Comparison of ENCODE assay signal across 21 cellular contexts in genomic region chr10:4219901-4220300, GRCh38.
DNase-seq lines count a peak whose midpoint lies in the region; ATAC-seq and TF ChIP-seq lines count a peak whose summit lies in the region.
"Had no signal": no experiment of that assay in that cellular context is flagged by ENCODE, and none has a peak within 500 bp of the region (broad histone marks: within the 10 kb centered on the region; RNA-seq: fewer than 3 reads in every experiment).

No MANE protein-coding gene starts in this region.

- TF ChIP-seq CTCF in WTC11 (IDR thresholded peaks at IDR 0.05) (no peak), neural progenitor cell (IDR thresholded peaks at IDR 0.05) (no peak), osteocyte (IDR thresholded peaks at IDR 0.05) (no peak)

- no peak overlapping the region for H3K9ac ChIP-seq in neural progenitor cell
- H3K9ac ChIP-seq: GM23248 had no signal

- H3K4me3 ChIP-seq in neural progenitor cell: no peak overlapping the region
- H3K4me3 ChIP-seq: GM23248, K562 had no signal

- H3K27ac Mint-ChIP-seq in WTC11 (no peak overlapping the region), neural progenitor cell (no peak overlapping the region), osteocyte (ENCODE audit: unreplicated experiment) (no peak overlapping the region)
- H3K27ac Mint-ChIP-seq: B cell; CD4-positive, CD25-positive, alpha-beta regulatory T cell had no signal

- peak overlapping the region; percentile 7 for H3K27ac ChIP-seq in neural progenitor cell
- H3K27ac ChIP-seq: GM23248 had no signal

- ATAC-seq in WTC11 (0 out of 2 replicates have a peak, but pooled peaks have one; percentile 22), GM19395 (IDR thresholded peaks at IDR 0.05; ENCODE audit: unreplicated experiment) (no peak), HG03097 (IDR thresholded peaks at IDR 0.05; ENCODE audit: low FRiP score, unreplicated experiment) (no peak)
- ATAC-seq: K562 had no signal

- no peaks in the 10 kb centered on the region for H3K27me3 Mint-ChIP-seq in WTC11 (ENCODE audit: low read depth)
- peaks cover 8% of the 10 kb centered on the region for H3K27me3 Mint-ChIP-seq in neural progenitor cell (ENCODE audit: insufficient read depth, low read depth)
- H3K27me3 Mint-ChIP-seq in osteocyte (ENCODE audit: unreplicated experiment): no peaks in the 10 kb centered on the region

- H2AFZ ChIP-seq in neural progenitor cell (replicated peaks): no peak overlapping the region
- H2AFZ ChIP-seq: GM23248 had no signal

- no peaks in the 10 kb centered on the region for H4K20me1 ChIP-seq in neural progenitor cell (ENCODE audit: low read depth)

- CTCF ChIA-PET in WTC11 (lab: Charles Lee): no interaction called here

- H3K36me3 Mint-ChIP-seq in WTC11: no peaks in the 10 kb centered on the region; the same call in 1 of the 2 replicates
- no peaks in the 10 kb centered on the region for H3K36me3 Mint-ChIP-seq in neural progenitor cell
- H3K36me3 Mint-ChIP-seq in osteocyte (ENCODE audit: unreplicated experiment): peaks cover 4% of the 10 kb centered on the region
- H3K36me3 Mint-ChIP-seq: CD4-positive, CD25-positive, alpha-beta regulatory T cell had no signal

- H3K9me3 Mint-ChIP-seq in WTC11 (peaks cover 3% of the 10 kb centered on the region; the same call in 1 of the 2 replicates), neural progenitor cell (peaks cover 2% of the 10 kb centered on the region), osteocyte (ENCODE audit: unreplicated experiment) (no peaks in the 10 kb centered on the region)

- no peak overlapping the region for H3K4me3 Mint-ChIP-seq in WTC11
- no peak overlapping the region for H3K4me3 Mint-ChIP-seq in neural progenitor cell
- no peak overlapping the region for H3K4me3 Mint-ChIP-seq in osteocyte (ENCODE audit: unreplicated experiment)
- H3K4me3 Mint-ChIP-seq: B cell; CD4-positive, CD25-positive, alpha-beta regulatory T cell; CD8-positive, alpha-beta memory T cell had no signal

- POLR2A ChIA-PET in WTC11 (lab: Charles Lee): no interaction called here

- peaks cover 15% of the 10 kb centered on the region for H3F3A ChIP-seq in neural progenitor cell (ENCODE audit: low read depth)

- H3K4me2 ChIP-seq in neural progenitor cell: peak overlapping the region; percentile 20

- peaks cover 21% of the 10 kb centered on the region for H3K4me1 ChIP-seq in neural progenitor cell

- H3K4me1 Mint-ChIP-seq in WTC11: peaks cover 34% of the 10 kb centered on the region
- H3K4me1 Mint-ChIP-seq in neural progenitor cell: peaks cover 37% of the 10 kb centered on the region
- H3K4me1 Mint-ChIP-seq in osteocyte (ENCODE audit: unreplicated experiment): peaks cover 8% of the 10 kb centered on the region
- H3K4me1 Mint-ChIP-seq: CD8-positive, alpha-beta memory T cell had no signal

- H3K9me3 ChIP-seq in neural progenitor cell (ENCODE audit: low read depth): no peaks in the 10 kb centered on the region

- H3K36me3 ChIP-seq in neural progenitor cell: no peaks in the 10 kb centered on the region

- DNase-seq in D341Med (ENCODE audit: low spot score) (peak; percentile 41), NCI-H82 (lab: John Stamatoyannopoulos, UW) (peak; percentile 92), WTC11 (ENCODE audit: low spot score) (no peak), neural progenitor cell (ENCODE audit: low spot score) (peak; percentile 66), cerebellar nuclear complex (lab: John Stamatoyannopoulos, UW) (no peak), osteocyte (ENCODE audit: extremely low spot score, unreplicated experiment) (no peak)
- DNase-seq: 8988T; C1 segment of cervical spinal cord; CD4-positive, CD25-positive, alpha-beta regulatory T cell; CD8-positive, alpha-beta memory T cell; COR-L47; DMS153; DMS79; GDM1; GM23248; HCEC 1CT; IMR-90 had no signal

- no peaks in the 10 kb centered on the region for H3K79me2 ChIP-seq in neural progenitor cell (ENCODE audit: low read depth)

- H3K27me3 ChIP-seq in neural progenitor cell: no peaks in the 10 kb centered on the region

TF ChIP-seq in WTC11, 78 proteins besides CTCF, POLR2A, EP300 and RAD21:
- TF ChIP-seq AR (CRISPR knock-in tag; IDR thresholded peaks at IDR 0.05) (no peak), HMGXB4 (CRISPR knock-in tag; IDR thresholded peaks at IDR 0.05) (no peak), FOXP1 (CRISPR knock-in tag; IDR thresholded peaks at IDR 0.05; ENCODE audit: borderline replicate concordance) (no peak), GTF2I (CRISPR knock-in tag; conservative IDR thresholded peaks at IDR 0.05) (no peak), KAT7 (CRISPR knock-in tag; IDR thresholded peaks at IDR 0.05; ENCODE audit: borderline replicate concordance) (no peak), CREM (CRISPR knock-in tag; IDR thresholded peaks at IDR 0.05) (no peak), JAZF1 (CRISPR knock-in tag; IDR thresholded peaks at IDR 0.05) (no peak), ZNF317 (CRISPR knock-in tag; IDR thresholded peaks at IDR 0.05; ENCODE audit: borderline replicate concordance, low read depth) (no peak), ETV6 (CRISPR knock-in tag; IDR thresholded peaks at IDR 0.05) (no peak), NFATC4 (CRISPR knock-in tag; IDR thresholded peaks at IDR 0.05) (no peak), TP53 (CRISPR knock-in tag; IDR thresholded peaks at IDR 0.05) (no peak)
- TF ChIP-seq, protein P1, sequence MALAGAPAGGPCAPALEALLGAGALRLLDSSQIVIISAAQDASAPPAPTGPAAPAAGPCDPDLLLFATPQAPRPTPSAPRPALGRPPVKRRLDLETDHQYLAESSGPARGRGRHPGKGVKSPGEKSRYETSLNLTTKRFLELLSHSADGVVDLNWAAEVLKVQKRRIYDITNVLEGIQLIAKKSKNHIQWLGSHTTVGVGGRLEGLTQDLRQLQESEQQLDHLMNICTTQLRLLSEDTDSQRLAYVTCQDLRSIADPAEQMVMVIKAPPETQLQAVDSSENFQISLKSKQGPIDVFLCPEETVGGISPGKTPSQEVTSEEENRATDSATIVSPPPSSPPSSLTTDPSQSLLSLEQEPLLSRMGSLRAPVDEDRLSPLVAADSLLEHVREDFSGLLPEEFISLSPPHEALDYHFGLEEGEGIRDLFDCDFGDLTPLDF (CRISPR knock-in tag; IDR thresholded peaks at IDR 0.05): no peak
- TF ChIP-seq, protein P2, sequence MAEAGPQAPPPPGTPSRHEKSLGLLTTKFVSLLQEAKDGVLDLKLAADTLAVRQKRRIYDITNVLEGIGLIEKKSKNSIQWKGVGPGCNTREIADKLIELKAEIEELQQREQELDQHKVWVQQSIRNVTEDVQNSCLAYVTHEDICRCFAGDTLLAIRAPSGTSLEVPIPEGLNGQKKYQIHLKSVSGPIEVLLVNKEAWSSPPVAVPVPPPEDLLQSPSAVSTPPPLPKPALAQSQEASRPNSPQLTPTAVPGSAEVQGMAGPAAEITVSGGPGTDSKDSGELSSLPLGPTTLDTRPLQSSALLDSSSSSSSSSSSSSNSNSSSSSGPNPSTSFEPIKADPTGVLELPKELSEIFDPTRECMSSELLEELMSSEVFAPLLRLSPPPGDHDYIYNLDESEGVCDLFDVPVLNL (CRISPR knock-in tag; IDR thresholded peaks at IDR 0.05; ENCODE audit: borderline replicate concordance, low read depth): no peak
- TF ChIP-seq, protein P3, sequence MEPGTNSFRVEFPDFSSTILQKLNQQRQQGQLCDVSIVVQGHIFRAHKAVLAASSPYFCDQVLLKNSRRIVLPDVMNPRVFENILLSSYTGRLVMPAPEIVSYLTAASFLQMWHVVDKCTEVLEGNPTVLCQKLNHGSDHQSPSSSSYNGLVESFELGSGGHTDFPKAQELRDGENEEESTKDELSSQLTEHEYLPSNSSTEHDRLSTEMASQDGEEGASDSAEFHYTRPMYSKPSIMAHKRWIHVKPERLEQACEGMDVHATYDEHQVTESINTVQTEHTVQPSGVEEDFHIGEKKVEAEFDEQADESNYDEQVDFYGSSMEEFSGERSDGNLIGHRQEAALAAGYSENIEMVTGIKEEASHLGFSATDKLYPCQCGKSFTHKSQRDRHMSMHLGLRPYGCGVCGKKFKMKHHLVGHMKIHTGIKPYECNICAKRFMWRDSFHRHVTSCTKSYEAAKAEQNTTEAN (CRISPR knock-in tag; IDR thresholded peaks at IDR 0.05): no peak

Comparison
In these comparisons a context has a peak if more than half of its experiments do, and no peak if none do; other contexts are left out.
1. DNase-seq: peak in D341Med (single experiment), NCI-H82 (single experiment) and neural progenitor cell (single experiment); none in WTC11 (single experiment), cerebellar nuclear complex (0 of 2) and osteocyte (single experiment).